Comparison of ENCODE assay signal across 1 cellular context in the genomic region with DNA sequence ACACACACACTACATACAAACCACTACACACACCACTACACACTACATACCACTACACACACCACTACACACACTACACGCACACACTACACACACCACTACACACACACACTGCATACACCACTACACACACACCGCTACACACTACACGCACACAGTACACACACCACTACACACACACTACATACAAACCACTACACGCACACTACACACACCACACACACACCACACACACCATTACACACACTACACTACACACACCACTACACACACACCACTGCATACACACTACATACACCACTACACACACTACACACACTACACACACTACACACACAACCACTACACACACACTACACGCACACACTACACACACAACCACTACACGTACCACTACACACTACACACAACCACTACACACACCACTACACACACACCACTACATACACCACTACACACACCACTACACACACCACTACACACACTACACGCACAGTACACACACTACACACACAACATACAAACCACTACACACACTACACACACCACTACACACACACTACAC.
A peak's percentile ranks its signal among the peaks of the same experiment; 100 is the strongest.
TF ChIP-seq lines count a peak whose summit lies in the region.

No MANE protein-coding gene starts in this region.

TF ChIP-seq in HEK293, 187 proteins besides CTCF, POLR2A, EP300 and RAD21 (continued from another document):
- TF ChIP-seq ZNF202 (tag by site-specific recombination; IDR thresholded peaks at IDR 0.05; ENCODE audit: borderline replicate concordance) (no peak), ZNF670 (tag by site-specific recombination; IDR thresholded peaks at IDR 0.05; ENCODE audit: low read depth) (0 out of 2 replicates have a peak, but pooled peaks have one; percentile 53), BCL11B (tag by site-specific recombination; IDR thresholded peaks at IDR 0.05; ENCODE audit: low read depth) (no peak), ZFP3 (tag by site-specific recombination; IDR thresholded peaks at IDR 0.05; ENCODE audit: low read depth) (no peak), PRDM1 (tag by site-specific recombination; IDR thresholded peaks at IDR 0.05) (no peak), ZNF146 (tag by site-specific recombination; IDR thresholded peaks at IDR 0.05) (0 out of 2 replicates have a peak, but pooled peaks have one; percentile 0)
- TF ChIP-seq, protein P1, sequence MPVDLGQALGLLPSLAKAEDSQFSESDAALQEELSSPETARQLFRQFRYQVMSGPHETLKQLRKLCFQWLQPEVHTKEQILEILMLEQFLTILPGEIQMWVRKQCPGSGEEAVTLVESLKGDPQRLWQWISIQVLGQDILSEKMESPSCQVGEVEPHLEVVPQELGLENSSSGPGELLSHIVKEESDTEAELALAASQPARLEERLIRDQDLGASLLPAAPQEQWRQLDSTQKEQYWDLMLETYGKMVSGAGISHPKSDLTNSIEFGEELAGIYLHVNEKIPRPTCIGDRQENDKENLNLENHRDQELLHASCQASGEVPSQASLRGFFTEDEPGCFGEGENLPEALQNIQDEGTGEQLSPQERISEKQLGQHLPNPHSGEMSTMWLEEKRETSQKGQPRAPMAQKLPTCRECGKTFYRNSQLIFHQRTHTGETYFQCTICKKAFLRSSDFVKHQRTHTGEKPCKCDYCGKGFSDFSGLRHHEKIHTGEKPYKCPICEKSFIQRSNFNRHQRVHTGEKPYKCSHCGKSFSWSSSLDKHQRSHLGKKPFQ (tag by site-specific recombination; IDR thresholded peaks at IDR 0.05): peak; percentile 57; the same call in 1 of the 2 replicates
- TF ChIP-seq, protein P2, sequence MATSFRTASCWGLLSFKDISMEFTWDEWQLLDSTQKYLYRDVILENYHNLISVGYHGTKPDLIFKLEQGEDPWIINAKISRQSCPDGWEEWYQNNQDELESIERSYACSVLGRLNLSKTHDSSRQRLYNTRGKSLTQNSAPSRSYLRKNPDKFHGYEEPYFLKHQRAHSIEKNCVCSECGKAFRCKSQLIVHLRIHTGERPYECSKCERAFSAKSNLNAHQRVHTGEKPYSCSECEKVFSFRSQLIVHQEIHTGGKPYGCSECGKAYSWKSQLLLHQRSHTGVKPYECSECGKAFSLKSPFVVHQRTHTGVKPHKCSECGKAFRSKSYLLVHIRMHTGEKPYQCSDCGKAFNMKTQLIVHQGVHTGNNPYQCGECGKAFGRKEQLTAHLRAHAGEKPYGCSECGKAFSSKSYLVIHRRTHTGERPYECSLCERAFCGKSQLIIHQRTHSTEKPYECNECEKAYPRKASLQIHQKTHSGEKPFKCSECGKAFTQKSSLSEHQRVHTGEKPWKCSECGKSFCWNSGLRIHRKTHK (tag by site-specific recombination; IDR thresholded peaks at IDR 0.05): no peak
